ENCODE assay signal across 7 cellular contexts in genomic region chr1:160900683-160901082, GRCh38. TPM values are rescaled to one million over a fixed set of nuclear protein-coding genes. Genes with fewer than 3 reads are reported as not detected.
"Had no signal": no experiment of that assay in that cellular context is flagged by ENCODE, and none has a peak within 500 bp of the region (broad histone marks: within the 10 kb centered on the region; RNA-seq: fewer than 3 reads in every experiment).

No MANE protein-coding gene starts in this region.

RNA-seq across cellular contexts. Expression of gene ITLN1, which starts 15.7 kb away (rescaled TPM):
- total RNA-seq: GM23248, GM23338, H1, H4, H7, H9, HFFc6 had no signal
- polyA plus RNA-seq: GM23248, GM23338, H1 had no signal

RNA-seq across cellular contexts. Expression of gene CD244, which starts 38.0 kb away (rescaled TPM):
- total RNA-seq: GM23248, GM23338, H1, H4, H7, H9, HFFc6 had no signal
- polyA plus RNA-seq: GM23248, GM23338, H1 had no signal

RNA-seq across cellular contexts. Expression of gene ITLN2, which starts 53.9 kb away (rescaled TPM):
- total RNA-seq: GM23248, H4, HFFc6 had no signal
- polyA plus RNA-seq: GM23248 had no signal
